11 cellular contexts compared by ENCODE assay signal in genomic region chr19:11288349-11288748, GRCh38. TPM values are rescaled to one million over a fixed set of nuclear protein-coding genes. Genes with fewer than 3 reads are reported as not detected.
DNase-seq lines count a peak whose midpoint lies in the region; ATAC-seq, FAIRE-seq and TF ChIP-seq lines count a peak whose summit lies in the region.
"Had no signal": no experiment of that assay in that cellular context is flagged by ENCODE, and none has a peak within 500 bp of the region (broad histone marks: within the 10 kb centered on the region; RNA-seq: fewer than 3 reads in every experiment).

No MANE protein-coding gene starts in this region.

- no peak overlapping the region for H4K91ac ChIP-seq in neuronal stem cell (ENCODE audit: low read depth, low read length, poor library complexity)

- H2BK15ac ChIP-seq in neuronal stem cell (ENCODE audit: low read length): no peak overlapping the region

- POLR2A ChIA-PET in HepG2 (lab: Yijun Ruan, JAX): no interaction called here

- H3K4me1 ChIP-seq in astrocyte (ENCODE audit: insufficient read depth, low read length) (peaks cover 5% of the 10 kb centered on the region), HepG2 (ENCODE audit: insufficient read depth, low read length) (peaks cover 41% of the 10 kb centered on the region), neuronal stem cell (ENCODE audit: control insufficient read depth in 2 of 2, insufficient read depth in 1 of 2, low read depth in 1 of 2, low read length in 2 of 2) (no peaks in the 10 kb centered on the region)

- no peak overlapping the region for H3K4ac ChIP-seq in neuronal stem cell (ENCODE audit: low read length)

- H3K36me3 Mint-ChIP-seq in astrocyte (ENCODE audit: low read depth, unreplicated experiment): no peaks in the 10 kb centered on the region
- H3K36me3 Mint-ChIP-seq in activated CD8-positive, alpha-beta memory T cell treated with anti-CD3 and anti-CD28 coated beads, Interleukin-2, amount 10 ng/mL, durations not matched to agents 7 days and 5 days: no peaks in the 10 kb centered on the region

- TF ChIP-seq RAD21 in HepG2 (CRISPR knock-in tag; IDR thresholded peaks at IDR 0.05): no peak

- H2BK12ac ChIP-seq in neuronal stem cell (ENCODE audit: low read length): no peak overlapping the region

- H4K8ac ChIP-seq in neuronal stem cell (ENCODE audit: low read depth, low read length): no peak overlapping the region

- H3K79me2 ChIP-seq in astrocyte (ENCODE audit: insufficient read depth, low read length) (no peaks in the 10 kb centered on the region), HepG2 (ENCODE audit: insufficient read depth, low read length) (no peaks in the 10 kb centered on the region)

- H2BK5ac ChIP-seq in neuronal stem cell (ENCODE audit: low read length): no peak overlapping the region

- H3K36me3 ChIP-seq in astrocyte (ENCODE audit: insufficient read depth, low read length): no peaks in the 10 kb centered on the region
- H3K36me3 ChIP-seq in HepG2 (replicated peaks in 1 of 2; ENCODE audit: control insufficient read depth in 1 of 2, insufficient read depth in 2 of 2, low read length in 2 of 2): no peaks in the 10 kb centered on the region
- no peaks in the 10 kb centered on the region for H3K36me3 ChIP-seq in neuronal stem cell (replicated peaks in 1 of 2; ENCODE audit: control insufficient read depth in 2 of 2, insufficient read depth in 2 of 2, low read length in 2 of 2)

- H3K27me3 Mint-ChIP-seq in astrocyte (ENCODE audit: low read depth, unreplicated experiment): peaks cover 2% of the 10 kb centered on the region
- H3K27me3 Mint-ChIP-seq in activated CD8-positive, alpha-beta memory T cell treated with anti-CD3 and anti-CD28 coated beads, Interleukin-2, amount 10 ng/mL, durations not matched to agents 7 days and 5 days: peaks cover 63% of the 10 kb centered on the region

- H3K23ac ChIP-seq in neuronal stem cell (ENCODE audit: low read depth, low read length, poor library complexity): no peak overlapping the region

- no peak overlapping the region for H3K14ac ChIP-seq in neuronal stem cell (ENCODE audit: low read length)

- TF ChIP-seq CTCF in AG10803 (conservative IDR thresholded peaks at IDR 0.05; ENCODE audit: low read length) (peak; percentile 70), HL-60 (IDR thresholded peaks at IDR 0.05; ENCODE audit: insufficient read depth, low read length) (peak; percentile 40), astrocyte (IDR thresholded peaks at IDR 0.05; ENCODE audit: insufficient read depth, low read depth, low read length) (peak; percentile 46), HepG2 (CRISPR knock-in tag; IDR thresholded peaks at IDR 0.05) (peak; percentile 38)

- in situ Hi-C loops in HepG2 (cut with HindIII; ENCODE audit: extremely low pct_ligation_motif_present, low pct_unique_long_range_greater_than_20kb): loop anchor here (10.0 kb wide), 1 partner anchor 166 kb away; no protein-coding TSS in a partner anchor

- no peak for TF ChIP-seq EP300 in HepG2 (IDR thresholded peaks at IDR 0.05; ENCODE audit: low read depth in 2 of 2, low read length in 2 of 2)
- TF ChIP-seq EP300 in HepG2 (CRISPR knock-in tag; IDR thresholded peaks at IDR 0.05; ENCODE audit: borderline replicate concordance): no peak

- no peaks in the 10 kb centered on the region for H3K9me3 Mint-ChIP-seq in astrocyte (ENCODE audit: unreplicated experiment)
- no peaks in the 10 kb centered on the region for H3K9me3 Mint-ChIP-seq in activated CD8-positive, alpha-beta memory T cell treated with anti-CD3 and anti-CD28 coated beads, Interleukin-2, amount 10 ng/mL, durations not matched to agents 7 days and 5 days (ENCODE audit: low read depth)

- H3K4me3 Mint-ChIP-seq in astrocyte (ENCODE audit: unreplicated experiment): no peak overlapping the region
- H3K4me3 Mint-ChIP-seq in activated CD8-positive, alpha-beta memory T cell treated with anti-CD3 and anti-CD28 coated beads, Interleukin-2, amount 10 ng/mL, durations not matched to agents 7 days and 5 days: no peak overlapping the region

- intact Hi-C loops in HepG2 (cut with micrococcal nuclease; ENCODE audit: unreplicated experiment): no loop called here

- no peak overlapping the region for H2BK120ac ChIP-seq in neuronal stem cell (ENCODE audit: low read depth, low read length)

- peak; percentile 38 for DNase-seq in AG10803 (ENCODE audit: low read depth)
- peak in 1 of 2 experiments; percentile 23 for DNase-seq in HL-60 (ENCODE audit: low read depth in 1 of 2, low spot score in 1 of 2)
- DNase-seq in astrocyte (ENCODE audit: low read depth): no peak
- no peak for DNase-seq in HepG2 (ENCODE audit: low spot score)
- no peak for DNase-seq in neuronal stem cell (ENCODE audit: low spot score)
- no peak for DNase-seq in activated CD4-positive, alpha-beta T cell treated with anti-CD3 and anti-CD28 coated beads, Interleukin-2, amount 50 U/mL, for 1 hour
- no peak for DNase-seq in activated CD8-positive, alpha-beta memory T cell treated with anti-CD3 and anti-CD28 coated beads, Interleukin-2, amount 10 ng/mL, durations not matched to agents 7 days and 5 days
- DNase-seq in activated naive CD4-positive, alpha-beta T cell treated with anti-CD3 and anti-CD28 coated beads, Interleukin-2, amount 50 U/mL, for 16 hours: no peak
- DNase-seq: NCI-H2171, retina had no signal

- H2AFZ ChIP-seq in astrocyte (ENCODE audit: low read depth, low read length) (no peak overlapping the region), HepG2 (ENCODE audit: low read length) (no peak overlapping the region), neuronal stem cell (ENCODE audit: low read length) (no peak overlapping the region)

- H3K27ac ChIP-seq in HL-60 (replicated peaks): no peak overlapping the region
- H3K27ac ChIP-seq in astrocyte (ENCODE audit: low read depth, low read length): no peak overlapping the region
- H3K27ac ChIP-seq in HepG2 (ENCODE audit: extremely low read length, insufficient read depth, low read length): no peak overlapping the region
- no peak overlapping the region for H3K27ac ChIP-seq in neuronal stem cell (replicated peaks; ENCODE audit: low read length)

- H3K4me1 Mint-ChIP-seq in astrocyte (ENCODE audit: low read depth, unreplicated experiment): no peaks in the 10 kb centered on the region
- no peaks in the 10 kb centered on the region for H3K4me1 Mint-ChIP-seq in activated CD8-positive, alpha-beta memory T cell treated with anti-CD3 and anti-CD28 coated beads, Interleukin-2, amount 10 ng/mL, durations not matched to agents 7 days and 5 days

- H3K79me1 ChIP-seq in neuronal stem cell (ENCODE audit: low read depth, low read length): no peaks in the 10 kb centered on the region

- H2AK5ac ChIP-seq in neuronal stem cell (ENCODE audit: low read depth, low read length): no peak overlapping the region

- H4K20me1 ChIP-seq in astrocyte (ENCODE audit: insufficient read depth, low read length) (no peaks in the 10 kb centered on the region), HepG2 (ENCODE audit: insufficient read depth, low read length) (no peaks in the 10 kb centered on the region)

- no peak overlapping the region for H3K27ac Mint-ChIP-seq in astrocyte (ENCODE audit: unreplicated experiment)
- no peak overlapping the region for H3K27ac Mint-ChIP-seq in activated CD8-positive, alpha-beta memory T cell treated with anti-CD3 and anti-CD28 coated beads, Interleukin-2, amount 10 ng/mL, durations not matched to agents 7 days and 5 days

- H3K27me3 ChIP-seq in HL-60 (ENCODE audit: insufficient read depth, poor library complexity, severe bottlenecking) (no peaks in the 10 kb centered on the region), astrocyte (ENCODE audit: insufficient read depth, low read length) (no peaks in the 10 kb centered on the region), HepG2 (ENCODE audit: control insufficient read depth in 1 of 2, insufficient read depth in 2 of 2, low read length in 2 of 2) (no peaks in the 10 kb centered on the region; a peak in 1 of 5 replicates), neuronal stem cell (ENCODE audit: control insufficient read depth in 3 of 3, insufficient read depth in 3 of 3, low read depth in 1 of 3, low read length in 3 of 3) (no peaks in the 10 kb centered on the region)

- H3K4me3 ChIP-seq in AG10803 (ENCODE audit: low read length) (no peak overlapping the region), HL-60 (replicated peaks; ENCODE audit: insufficient read depth, low read length) (no peak overlapping the region), astrocyte (ENCODE audit: insufficient read depth, low read depth, low read length) (no peak overlapping the region), HepG2 (replicated peaks in 1 of 3; ENCODE audit: insufficient read depth in 1 of 3, low read depth in 2 of 3, low read length in 3 of 3) (no peak overlapping the region), neuronal stem cell (ENCODE audit: low read length in 2 of 2) (no peak overlapping the region)

- FAIRE-seq in astrocyte (lab: Jason Lieb, UNC): no peak
- peak; percentile 15 for FAIRE-seq in HepG2 (lab: Jason Lieb, UNC)

- ATAC-seq in HepG2: peak; percentile 69
- ATAC-seq in activated CD8-positive, alpha-beta memory T cell treated with anti-CD3 and anti-CD28 coated beads, Interleukin-2, amount 10 ng/mL, durations not matched to agents 7 days and 5 days: no peak

- TF ChIP-seq POLR2A in HepG2 (IDR thresholded peaks at IDR 0.05; ENCODE audit: insufficient read depth in 1 of 2, low read depth in 2 of 2, low read length in 2 of 2): no peak

- H3K4me2 ChIP-seq in astrocyte (ENCODE audit: low read length) (no peak overlapping the region), HepG2 (ENCODE audit: low read depth, low read length) (peak overlapping the region; percentile 74; the same call in 1 of the 2 replicates), neuronal stem cell (ENCODE audit: insufficient read depth, low read length, poor library complexity, severe bottlenecking) (no peak overlapping the region)

- no TSS peak for BruUV-seq in HepG2 (replicated peaks; lab: Mats Ljungman, UMichigan)

- no peaks in the 10 kb centered on the region for H3K9me3 ChIP-seq in astrocyte (ENCODE audit: insufficient read depth, low read depth, low read length)
- no peaks in the 10 kb centered on the region for H3K9me3 ChIP-seq in HepG2 (ENCODE audit: low read length)
- H3K9me3 ChIP-seq in neuronal stem cell (replicated peaks in 1 of 2; ENCODE audit: control insufficient read depth in 2 of 2, insufficient read depth in 1 of 2, low read depth in 1 of 2, low read length in 2 of 2): no peaks in the 10 kb centered on the region

- CTCF ChIA-PET in HepG2 (lab: Yijun Ruan, JAX; ENCODE audit: low intra/inter-chr PET ratio, low total read pairs): interaction anchor here (0.9 kb wide), 1 partner anchor 299 kb away, joined by 3 read pairs; no protein-coding TSS in a partner anchor
- CTCF ChIA-PET in activated CD8-positive, alpha-beta memory T cell treated with anti-CD3 and anti-CD28 coated beads, Interleukin-2, amount 10 ng/mL, durations not matched to agents 7 days and 5 days (lab: Charles Lee): interaction anchor here (1.5 kb wide), 1 partner anchor 45 kb away, joined by 3 read pairs; no protein-coding TSS in a partner anchor

- 35% methylated on average over 7 of the region's 7 CpGs for WGBS in HepG2 (ENCODE audit: low lambda C conversion rate)
- no CpG with 5 or more reads among the region's 7 CpGs for WGBS in neuronal stem cell (ENCODE audit: extremely low coverage in 2 of 2, insufficient read length in 2 of 2, insufficient replicate concordance in 1 of 2), 2 donors

- H3K9ac ChIP-seq in astrocyte (ENCODE audit: low read length): no peak overlapping the region
- H3K9ac ChIP-seq in HepG2 (ENCODE audit: insufficient read depth, low read depth, low read length): no peak overlapping the region
- H3K9ac ChIP-seq in neuronal stem cell (ENCODE audit: low read depth, low read length, poor library complexity): no peak overlapping the region

- no peak overlapping the region for H3K18ac ChIP-seq in neuronal stem cell (ENCODE audit: low read length)

RNA-seq across cellular contexts. Expression of gene TSPAN16, which starts 7.6 kb away (rescaled TPM):
- total RNA-seq in astrocyte (not detected in 2 replicates), HepG2 (2016; rRNA removed; fragmentation: Illumina TruSeq; extraction: Trizol) (not detected in 2 replicates)
- total RNA-seq in HepG2 (2016; cell fraction: cytosol; rRNA removed; fragmentation: Illumina TruSeq; extraction: Trizol; ENCODE audit: low read depth): not detected in 2 replicates
- total RNA-seq in HepG2 (2016; cell fraction: insoluble cytoplasmic fraction; rRNA removed; fragmentation: Illumina TruSeq; extraction: Trizol): not detected in 2 replicates
- not detected in 2 replicates for total RNA-seq in HepG2 (2016; cell fraction: membrane; rRNA removed; fragmentation: Illumina TruSeq; extraction: Trizol)
- not detected in 2 replicates for total RNA-seq in HepG2 (2016; cell fraction: nucleus; rRNA removed; fragmentation: Illumina TruSeq; extraction: Trizol)
- polyA plus RNA-seq in HepG2 (2011; rRNA removed): not detected in 2 replicates
- polyA plus RNA-seq in HepG2 (2011; cell fraction: cytosol; rRNA removed): not detected in 2 replicates
- not detected in 2 replicates for polyA plus RNA-seq in HepG2 (2011; cell fraction: nucleus; rRNA removed)
- not detected in 2 replicates for polyA plus RNA-seq in HepG2 (2012)
- not detected in 2 replicates for polyA plus RNA-seq in HepG2 (2016; cell fraction: cytosol; fragmentation: Illumina TruSeq; extraction: Trizol; ENCODE audit: low read depth)
- not detected in 2 replicates for polyA plus RNA-seq in HepG2 (2016; cell fraction: insoluble cytoplasmic fraction; fragmentation: Illumina TruSeq; extraction: Trizol; ENCODE audit: low read depth)
- not detected in 2 replicates for polyA plus RNA-seq in HepG2 (2016; cell fraction: membrane; fragmentation: Illumina TruSeq; extraction: Trizol; ENCODE audit: low read depth)
- not detected in 2 replicates for polyA plus RNA-seq in HepG2 (2016; cell fraction: nucleus; fragmentation: Illumina TruSeq; extraction: Trizol; ENCODE audit: insufficient read depth, low read depth)
- polyA minus RNA-seq in HepG2 (2011; rRNA and poly(A)+ RNA removed; ENCODE audit: low replicate concordance): not detected in 2 replicates
- polyA minus RNA-seq in HepG2 (2011; cell fraction: cytosol; rRNA and poly(A)+ RNA removed): not detected in 2 replicates
- not detected in 2 replicates for polyA minus RNA-seq in HepG2 (2011; cell fraction: nucleus; rRNA and poly(A)+ RNA removed)
- polyA plus RNA-seq in neuronal stem cell (2013, experiment 1 of 2): not detected
- not detected for polyA plus RNA-seq in neuronal stem cell (2013, experiment 2 of 2)
- total RNA-seq in activated CD8-positive, alpha-beta memory T cell treated with anti-CD3 and anti-CD28 coated beads, Interleukin-2, amount 10 ng/mL, durations not matched to agents 7 days and 5 days: not detected
- polyA plus RNA-seq: thymus had no signal

RNA-seq across cellular contexts. Expression of gene DOCK6, which starts 26.0 kb away (rescaled TPM):
- 38.3 and 48.2 TPM in 2 replicates for total RNA-seq in astrocyte
- total RNA-seq in HepG2 (2016; rRNA removed; fragmentation: Illumina TruSeq; extraction: Trizol): 4.1 and 5.4 TPM in 2 replicates
- total RNA-seq in HepG2 (2016; cell fraction: cytosol; rRNA removed; fragmentation: Illumina TruSeq; extraction: Trizol; ENCODE audit: low read depth): 4.1 and 5.4 TPM in 2 replicates
- total RNA-seq in HepG2 (2016; cell fraction: insoluble cytoplasmic fraction; rRNA removed; fragmentation: Illumina TruSeq; extraction: Trizol): 3.1 and 3.4 TPM in 2 replicates
- total RNA-seq in HepG2 (2016; cell fraction: membrane; rRNA removed; fragmentation: Illumina TruSeq; extraction: Trizol): 3.4 and 4.4 TPM in 2 replicates
- total RNA-seq in HepG2 (2016; cell fraction: nucleus; rRNA removed; fragmentation: Illumina TruSeq; extraction: Trizol): 5.8 and 8.9 TPM in 2 replicates
- 38.1 and 46.6 TPM in 2 replicates for polyA plus RNA-seq in HepG2 (2011; rRNA removed)
- polyA plus RNA-seq in HepG2 (2011; cell fraction: cytosol; rRNA removed): 15.5 and 23.3 TPM in 2 replicates
- polyA plus RNA-seq in HepG2 (2011; cell fraction: nucleus; rRNA removed): 209 and 275 TPM in 2 replicates
- polyA plus RNA-seq in HepG2 (2012): 28.7 and 32.5 TPM in 2 replicates
- polyA plus RNA-seq in HepG2 (2016; cell fraction: cytosol; fragmentation: Illumina TruSeq; extraction: Trizol; ENCODE audit: low read depth): 1.4 and 1.7 TPM in 2 replicates
- polyA plus RNA-seq in HepG2 (2016; cell fraction: insoluble cytoplasmic fraction; fragmentation: Illumina TruSeq; extraction: Trizol; ENCODE audit: low read depth): 5.4 and 9.2 TPM in 2 replicates
- 3.5 and 3.9 TPM in 2 replicates for polyA plus RNA-seq in HepG2 (2016; cell fraction: membrane; fragmentation: Illumina TruSeq; extraction: Trizol; ENCODE audit: low read depth)
- 29.0 and 30.8 TPM in 2 replicates for polyA plus RNA-seq in HepG2 (2016; cell fraction: nucleus; fragmentation: Illumina TruSeq; extraction: Trizol; ENCODE audit: insufficient read depth, low read depth)
- 8.5 and 93.0 TPM in 2 replicates for polyA minus RNA-seq in HepG2 (2011; rRNA and poly(A)+ RNA removed; ENCODE audit: low replicate concordance)
- polyA minus RNA-seq in HepG2 (2011; cell fraction: cytosol; rRNA and poly(A)+ RNA removed): 27.5 and 35.8 TPM in 2 replicates
- 45.7 and 50.6 TPM in 2 replicates for polyA minus RNA-seq in HepG2 (2011; cell fraction: nucleus; rRNA and poly(A)+ RNA removed)
- polyA plus RNA-seq in neuronal stem cell (2013, experiment 1 of 2): 17.4 TPM
- 16.5 TPM for polyA plus RNA-seq in neuronal stem cell (2013, experiment 2 of 2)
- under 1 TPM; 0.58 to 0.70 TPM for total RNA-seq in activated CD8-positive, alpha-beta memory T cell treated with anti-CD3 and anti-CD28 coated beads, Interleukin-2, amount 10 ng/mL, durations not matched to agents 7 days and 5 days

RNA-seq across cellular contexts. Expression of gene ANGPTL8, which starts 48.9 kb away (rescaled TPM):
- total RNA-seq in astrocyte (not detected in 2 replicates), HepG2 (2016; rRNA removed; fragmentation: Illumina TruSeq; extraction: Trizol) (9.8 and 27.3 TPM in 2 replicates)
- 8.5 and 9.2 TPM in 2 replicates for total RNA-seq in HepG2 (2016; cell fraction: cytosol; rRNA removed; fragmentation: Illumina TruSeq; extraction: Trizol; ENCODE audit: low read depth)
- 10.0 and 28.0 TPM in 2 replicates for total RNA-seq in HepG2 (2016; cell fraction: insoluble cytoplasmic fraction; rRNA removed; fragmentation: Illumina TruSeq; extraction: Trizol)
- 4.7 and 6.0 TPM in 2 replicates for total RNA-seq in HepG2 (2016; cell fraction: membrane; rRNA removed; fragmentation: Illumina TruSeq; extraction: Trizol)
- total RNA-seq in HepG2 (2016; cell fraction: nucleus; rRNA removed; fragmentation: Illumina TruSeq; extraction: Trizol): 17.9 and 23.8 TPM in 2 replicates
- polyA plus RNA-seq in HepG2 (2011; rRNA removed): 243 and 436 TPM in 2 replicates
- 348 and 360 TPM in 2 replicates for polyA plus RNA-seq in HepG2 (2011; cell fraction: cytosol; rRNA removed)
- 144 and 221 TPM in 2 replicates for polyA plus RNA-seq in HepG2 (2011; cell fraction: nucleus; rRNA removed)
- 51.8 and 140 TPM in 2 replicates for polyA plus RNA-seq in HepG2 (2012)
- polyA plus RNA-seq in HepG2 (2016; cell fraction: cytosol; fragmentation: Illumina TruSeq; extraction: Trizol; ENCODE audit: low read depth): 5.4 and 8.8 TPM in 2 replicates
- 8.3 and 9.3 TPM in 2 replicates for polyA plus RNA-seq in HepG2 (2016; cell fraction: insoluble cytoplasmic fraction; fragmentation: Illumina TruSeq; extraction: Trizol; ENCODE audit: low read depth)
- 5.7 and 6.0 TPM in 2 replicates for polyA plus RNA-seq in HepG2 (2016; cell fraction: membrane; fragmentation: Illumina TruSeq; extraction: Trizol; ENCODE audit: low read depth)
- 33.3 and 34.8 TPM in 2 replicates for polyA plus RNA-seq in HepG2 (2016; cell fraction: nucleus; fragmentation: Illumina TruSeq; extraction: Trizol; ENCODE audit: insufficient read depth, low read depth)
- 46.9 TPM in 1 of 2 replicates, not detected in the other for polyA minus RNA-seq in HepG2 (2011; rRNA and poly(A)+ RNA removed; ENCODE audit: low replicate concordance)
- 34.2 and 44.2 TPM in 2 replicates for polyA minus RNA-seq in HepG2 (2011; cell fraction: cytosol; rRNA and poly(A)+ RNA removed)
- polyA minus RNA-seq in HepG2 (2011; cell fraction: nucleus; rRNA and poly(A)+ RNA removed): 16.1 and 21.8 TPM in 2 replicates
- 0.43 TPM for polyA plus RNA-seq in neuronal stem cell (2013, experiment 1 of 2)
- not detected for polyA plus RNA-seq in neuronal stem cell (2013, experiment 2 of 2)
- total RNA-seq in activated CD8-positive, alpha-beta memory T cell treated with anti-CD3 and anti-CD28 coated beads, Interleukin-2, amount 10 ng/mL, durations not matched to agents 7 days and 5 days: not detected

RNA-seq across cellular contexts. Expression of gene RAB3D, which starts 51.1 kb away (rescaled TPM):
- 8.0 and 14.4 TPM in 2 replicates for total RNA-seq in astrocyte
- 2.0 and 3.3 TPM in 2 replicates for total RNA-seq in HepG2 (2016; rRNA removed; fragmentation: Illumina TruSeq; extraction: Trizol)
- total RNA-seq in HepG2 (2016; cell fraction: cytosol; rRNA removed; fragmentation: Illumina TruSeq; extraction: Trizol; ENCODE audit: low read depth): 0.26 and 0.40 TPM in 2 replicates
- 1.9 and 2.7 TPM in 2 replicates for total RNA-seq in HepG2 (2016; cell fraction: insoluble cytoplasmic fraction; rRNA removed; fragmentation: Illumina TruSeq; extraction: Trizol)
- total RNA-seq in HepG2 (2016; cell fraction: membrane; rRNA removed; fragmentation: Illumina TruSeq; extraction: Trizol): 1.9 and 2.1 TPM in 2 replicates
- total RNA-seq in HepG2 (2016; cell fraction: nucleus; rRNA removed; fragmentation: Illumina TruSeq; extraction: Trizol): 1.5 and 1.8 TPM in 2 replicates
- polyA plus RNA-seq in HepG2 (2011; rRNA removed): 16.1 and 19.9 TPM in 2 replicates
- 12.0 and 13.8 TPM in 2 replicates for polyA plus RNA-seq in HepG2 (2011; cell fraction: cytosol; rRNA removed)
- polyA plus RNA-seq in HepG2 (2011; cell fraction: nucleus; rRNA removed): 7.5 and 9.8 TPM in 2 replicates
- 2.1 TPM in 2 replicates for polyA plus RNA-seq in HepG2 (2012)
- 0.28 and 0.29 TPM in 2 replicates for polyA plus RNA-seq in HepG2 (2016; cell fraction: cytosol; fragmentation: Illumina TruSeq; extraction: Trizol; ENCODE audit: low read depth)
- polyA plus RNA-seq in HepG2 (2016; cell fraction: insoluble cytoplasmic fraction; fragmentation: Illumina TruSeq; extraction: Trizol; ENCODE audit: low read depth): 3.1 and 3.9 TPM in 2 replicates
- 0.98 and 1.6 TPM in 2 replicates for polyA plus RNA-seq in HepG2 (2016; cell fraction: membrane; fragmentation: Illumina TruSeq; extraction: Trizol; ENCODE audit: low read depth)
- 2.7 and 3.4 TPM in 2 replicates for polyA plus RNA-seq in HepG2 (2016; cell fraction: nucleus; fragmentation: Illumina TruSeq; extraction: Trizol; ENCODE audit: insufficient read depth, low read depth)
- polyA minus RNA-seq in HepG2 (2011; rRNA and poly(A)+ RNA removed; ENCODE audit: low replicate concordance): 91.8 and 118 TPM in 2 replicates
- polyA minus RNA-seq in HepG2 (2011; cell fraction: cytosol; rRNA and poly(A)+ RNA removed): 11.3 and 12.6 TPM in 2 replicates
- 5.3 and 6.6 TPM in 2 replicates for polyA minus RNA-seq in HepG2 (2011; cell fraction: nucleus; rRNA and poly(A)+ RNA removed)
- 4.3 TPM for polyA plus RNA-seq in neuronal stem cell (2013, experiment 1 of 2)
- polyA plus RNA-seq in neuronal stem cell (2013, experiment 2 of 2): 4.7 TPM
- total RNA-seq in activated CD8-positive, alpha-beta memory T cell treated with anti-CD3 and anti-CD28 coated beads, Interleukin-2, amount 10 ng/mL, durations not matched to agents 7 days and 5 days: 1 to 10 TPM; 3.6 to 5.1 TPM

RNA-seq across cellular contexts. Expression of gene TMEM205, which starts 57.7 kb away (rescaled TPM):
- 45.0 and 46.0 TPM in 2 replicates for total RNA-seq in astrocyte
- total RNA-seq in HepG2 (2016; rRNA removed; fragmentation: Illumina TruSeq; extraction: Trizol): 22.8 and 45.5 TPM in 2 replicates
- total RNA-seq in HepG2 (2016; cell fraction: cytosol; rRNA removed; fragmentation: Illumina TruSeq; extraction: Trizol; ENCODE audit: low read depth): 23.9 and 36.8 TPM in 2 replicates
- total RNA-seq in HepG2 (2016; cell fraction: insoluble cytoplasmic fraction; rRNA removed; fragmentation: Illumina TruSeq; extraction: Trizol): 26.6 and 43.5 TPM in 2 replicates
- total RNA-seq in HepG2 (2016; cell fraction: membrane; rRNA removed; fragmentation: Illumina TruSeq; extraction: Trizol): 20.5 and 27.0 TPM in 2 replicates
- 40.9 and 45.4 TPM in 2 replicates for total RNA-seq in HepG2 (2016; cell fraction: nucleus; rRNA removed; fragmentation: Illumina TruSeq; extraction: Trizol)
- polyA plus RNA-seq in HepG2 (2011; rRNA removed): 98.7 and 119 TPM in 2 replicates
- 206 and 218 TPM in 2 replicates for polyA plus RNA-seq in HepG2 (2011; cell fraction: cytosol; rRNA removed)
- polyA plus RNA-seq in HepG2 (2011; cell fraction: nucleus; rRNA removed): 131 and 158 TPM in 2 replicates
- polyA plus RNA-seq in HepG2 (2012): 57.4 and 59.1 TPM in 2 replicates
- polyA plus RNA-seq in HepG2 (2016; cell fraction: cytosol; fragmentation: Illumina TruSeq; extraction: Trizol; ENCODE audit: low read depth): 31.8 and 38.8 TPM in 2 replicates
- polyA plus RNA-seq in HepG2 (2016; cell fraction: insoluble cytoplasmic fraction; fragmentation: Illumina TruSeq; extraction: Trizol; ENCODE audit: low read depth): 33.6 and 35.9 TPM in 2 replicates
- polyA plus RNA-seq in HepG2 (2016; cell fraction: membrane; fragmentation: Illumina TruSeq; extraction: Trizol; ENCODE audit: low read depth): 24.0 and 30.5 TPM in 2 replicates
- 71.8 and 88.8 TPM in 2 replicates for polyA plus RNA-seq in HepG2 (2016; cell fraction: nucleus; fragmentation: Illumina TruSeq; extraction: Trizol; ENCODE audit: insufficient read depth, low read depth)
- polyA minus RNA-seq in HepG2 (2011; rRNA and poly(A)+ RNA removed; ENCODE audit: low replicate concordance): 48.8 and 93.8 TPM in 2 replicates
- polyA minus RNA-seq in HepG2 (2011; cell fraction: cytosol; rRNA and poly(A)+ RNA removed): 25.0 and 36.6 TPM in 2 replicates
- polyA minus RNA-seq in HepG2 (2011; cell fraction: nucleus; rRNA and poly(A)+ RNA removed): 8.2 and 12.7 TPM in 2 replicates
- polyA plus RNA-seq in neuronal stem cell (2013, experiment 1 of 2): 57.4 TPM
- 54.0 TPM for polyA plus RNA-seq in neuronal stem cell (2013, experiment 2 of 2)
- total RNA-seq in activated CD8-positive, alpha-beta memory T cell treated with anti-CD3 and anti-CD28 coated beads, Interleukin-2, amount 10 ng/mL, durations not matched to agents 7 days and 5 days: 10 to 100 TPM; 25.1 to 28.1 TPM
